1 cellular context compared by ENCODE assay signal in genomic region chr4:7215187-7215586, GRCh38. TPM values are rescaled to one million over a fixed set of nuclear protein-coding genes. Genes with fewer than 3 reads are reported as not detected.
"Had no signal": no experiment of that assay in that cellular context is flagged by ENCODE, and none has a peak within 500 bp of the region (broad histone marks: within the 10 kb centered on the region; RNA-seq: fewer than 3 reads in every experiment).

No MANE protein-coding gene starts in this region.

RNA-seq across cellular contexts. Expression of gene SORCS2, which starts 22.8 kb away (rescaled TPM):
- total RNA-seq: G401 had no signal
